24 cellular contexts compared by ENCODE assay signal in the genomic region with DNA sequence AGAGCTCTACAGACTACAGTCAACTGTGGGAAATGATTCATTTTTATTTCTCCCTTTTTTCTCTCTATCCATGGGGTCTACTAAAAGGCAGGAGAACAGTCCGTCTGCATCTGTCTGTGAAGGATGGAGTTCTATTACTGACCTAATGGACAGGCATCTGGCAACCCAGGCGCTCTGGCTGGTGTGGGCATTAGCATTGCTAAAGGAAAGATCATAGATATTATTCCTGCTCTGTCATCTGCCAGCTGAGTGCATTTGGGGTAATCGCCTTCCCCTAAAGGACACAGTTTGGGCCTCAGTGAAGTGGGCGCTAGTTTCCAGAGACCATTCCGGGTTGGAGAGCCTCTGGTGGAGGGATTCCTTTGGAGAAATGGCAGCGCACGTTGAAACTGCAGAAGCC.
"Had no signal": no experiment of that assay in that cellular context is flagged by ENCODE, and none has a peak within 500 bp of the region (broad histone marks: within the 10 kb centered on the region; RNA-seq: fewer than 3 reads in every experiment).

No MANE protein-coding gene starts in this region.

- H3K9me3 ChIP-seq: colonic mucosa, gastrocnemius medialis had no signal

- H3K4me2 ChIP-seq: hepatocyte had no signal

- H3K27ac ChIP-seq: colonic mucosa, coronary artery, dorsolateral prefrontal cortex, epithelial cell of prostate, esophagus squamous epithelium, foreskin keratinocyte, gastrocnemius medialis, gastroesophageal sphincter, heart left ventricle, heart right ventricle, hepatocyte had no signal

- ATAC-seq: effector memory CD8-positive, alpha-beta T cell; esophagus mucosa; foreskin keratinocyte; gastrocnemius medialis; gastroesophageal sphincter; heart left ventricle; heart right ventricle had no signal

- H3K79me2 ChIP-seq: hepatocyte had no signal

- H3K27me3 ChIP-seq: colonic mucosa, foreskin keratinocyte, gastrocnemius medialis had no signal

- DNase-seq: colonic mucosa; cortex of kidney; dermis blood vessel endothelial cell; dorsolateral prefrontal cortex; effector CD4-positive, alpha-beta T cell; effector CD8-positive, alpha-beta T cell; effector memory CD4-positive, alpha-beta T cell; effector memory CD8-positive, alpha-beta T cell; endodermal cell; erythroblast; esophagus squamous epithelium; foreskin fibroblast; foreskin keratinocyte; foreskin melanocyte; gastrocnemius medialis; glutamatergic neuron; head of caudate nucleus; heart left ventricle; heart right ventricle had no signal

- H2AFZ ChIP-seq: hepatocyte had no signal

- H3K36me3 ChIP-seq: colonic mucosa, esophagus squamous epithelium, gastrocnemius medialis, gastroesophageal sphincter, heart left ventricle, heart right ventricle had no signal

- H3K4me1 ChIP-seq: colonic mucosa, esophagus squamous epithelium, foreskin keratinocyte, gastrocnemius medialis, gastroesophageal sphincter, heart left ventricle, heart right ventricle had no signal

- H3K4me3 ChIP-seq: colonic mucosa, coronary artery, dorsolateral prefrontal cortex, esophagus squamous epithelium, gastrocnemius medialis, gastroesophageal sphincter, heart left ventricle, heart right ventricle, hepatocyte had no signal
